ENCODE assay signal across 9 cellular contexts in the genomic region with DNA sequence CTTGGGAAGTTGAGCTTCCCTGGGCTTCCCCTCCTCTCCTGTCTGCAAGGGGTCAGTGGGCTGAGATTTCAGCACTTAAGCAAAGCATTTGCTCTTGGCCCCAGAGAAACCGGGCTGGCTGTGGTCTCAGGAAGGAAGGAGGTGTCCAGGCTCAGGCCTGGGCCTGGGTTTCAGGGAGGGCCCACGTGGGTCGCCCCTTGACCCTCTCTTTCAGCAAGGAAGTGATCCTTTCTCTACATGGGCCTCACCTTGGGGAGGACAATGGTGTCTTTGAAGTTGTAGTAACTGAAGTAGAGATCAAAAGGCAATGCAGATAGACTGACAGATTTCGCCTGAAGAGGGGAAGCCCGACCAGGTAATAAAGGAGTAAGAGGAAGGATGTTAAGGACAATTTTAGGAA. TPM values are rescaled to one million over a fixed set of nuclear protein-coding genes. Genes with fewer than 3 reads are reported as not detected.
DNase-seq lines count a peak whose midpoint lies in the region; ATAC-seq and TF ChIP-seq lines count a peak whose summit lies in the region.
"Had no signal": no experiment of that assay in that cellular context is flagged by ENCODE, and none has a peak within 500 bp of the region (broad histone marks: within the 10 kb centered on the region; RNA-seq: fewer than 3 reads in every experiment).

No MANE protein-coding gene starts in this region.

- TF ChIP-seq POLR2A in gastroesophageal sphincter (IDR thresholded peaks at IDR 0.05) = no peak

- no peak for TF ChIP-seq EP300 in gastroesophageal sphincter (IDR thresholded peaks at IDR 0.05)

- H3K36me3 ChIP-seq in right atrium auricular region (no peaks in the 10 kb centered on the region), gastroesophageal sphincter (no peaks in the 10 kb centered on the region), upper lobe of right lung (no peaks in the 10 kb centered on the region), brain microvascular endothelial cell (replicated peaks) (no peaks in the 10 kb centered on the region)

- peak overlapping the region; percentile 47 to 70 for H3K27ac ChIP-seq in right atrium auricular region
- H3K27ac ChIP-seq in gastroesophageal sphincter = peak overlapping the region in 3 of 4 donors; percentile 53 to 71 (median 63)
- H3K27ac ChIP-seq in upper lobe of right lung = peak overlapping the region; percentile 77
- H3K27ac ChIP-seq in brain microvascular endothelial cell = no peak overlapping the region

- no peak for DNase-seq in right atrium auricular region (ENCODE audit: low spot score)
- DNase-seq in Right ventricle myocardium inferior (ENCODE audit: missing footprints) = no peak
- DNase-seq in upper lobe of right lung = no peak
- DNase-seq in brain microvascular endothelial cell = no peak
- no peak for DNase-seq in NCI-H1105 treated with DMSO at 0.1 percent for 48 hours (lab: John Stamatoyannopoulos, UW)
- no peak for DNase-seq in NCI-H526 treated with DMSO at 0.1 percent for 48 hours (lab: John Stamatoyannopoulos, UW)

- in situ Hi-C loops in brain microvascular endothelial cell (cut with HindIII; ENCODE audit: low pct_ligation_motif_present, low sequenced_read_pairs) = no loop called here

- no peak for TF ChIP-seq CTCF in right atrium auricular region (IDR thresholded peaks at IDR 0.05)
- TF ChIP-seq CTCF in gastroesophageal sphincter (IDR thresholded peaks at IDR 0.05) = no peak
- TF ChIP-seq CTCF in upper lobe of right lung (IDR thresholded peaks at IDR 0.05) = no peak
- no peak for TF ChIP-seq CTCF in brain microvascular endothelial cell (IDR thresholded peaks at IDR 0.05; ENCODE audit: low read depth, low read length, missing control alignments)

- peaks cover 0 to 38% of the 10 kb centered on the region in 2 donors for H3K4me1 ChIP-seq in right atrium auricular region
- peaks cover 0 to 53% (median 13%) of the 10 kb centered on the region in 3 donors for H3K4me1 ChIP-seq in gastroesophageal sphincter
- peaks cover 36% of the 10 kb centered on the region for H3K4me1 ChIP-seq in upper lobe of right lung

- no peaks in the 10 kb centered on the region for H3K27me3 ChIP-seq in right atrium auricular region
- H3K27me3 ChIP-seq in gastroesophageal sphincter = no peaks in the 10 kb centered on the region
- no peaks in the 10 kb centered on the region for H3K27me3 ChIP-seq in upper lobe of right lung
- peaks cover 7% of the 10 kb centered on the region for H3K27me3 ChIP-seq in brain microvascular endothelial cell (replicated peaks)

- no peak for ATAC-seq in Right ventricle myocardium inferior
- peak; percentile 22 for ATAC-seq in HG03354 (IDR thresholded peaks at IDR 0.05; ENCODE audit: poor library complexity, severe bottlenecking, unreplicated experiment)
- no peak for ATAC-seq in gastroesophageal sphincter
- ATAC-seq in upper lobe of right lung = no peak

- intact Hi-C loops in Right ventricle myocardium inferior (cut with DNase I) = loop anchor here (5.0 kb wide), 1 partner anchor 46 kb away; a partner anchor contains a TSS
- intact Hi-C loops in upper lobe of right lung (cut with DNase I) = no loop called here

- H3K4me3 ChIP-seq in right atrium auricular region (no peak overlapping the region), gastroesophageal sphincter (no peak overlapping the region), upper lobe of right lung (no peak overlapping the region), brain microvascular endothelial cell (ENCODE audit: low read depth, low read length) (no peak overlapping the region)
- H3K4me3 ChIP-seq: coronary artery had no signal

- H3K9me3 ChIP-seq in right atrium auricular region (no peaks in the 10 kb centered on the region), gastroesophageal sphincter (no peaks in the 10 kb centered on the region), upper lobe of right lung (no peaks in the 10 kb centered on the region)

- 50 to 60% methylated on average over 1 to 2 of the region's 5 CpGs for WGBS in gastroesophageal sphincter (ENCODE audit: low coverage in 1 of 2), 2 donors

RNA-seq across cellular contexts. Expression of a gene that starts 2.7 kb away (rescaled TPM):
- total RNA-seq in right atrium auricular region (1 to 10 TPM in 1 of 2 donors, under 1 TPM in 1; 0.44 to 1.6 TPM), Right ventricle myocardium inferior (0.81 TPM), gastroesophageal sphincter (1 to 10 TPM in 3 of 4 donors, under 1 TPM in 1; 0.82 to 5.9 (median 3.5) TPM), upper lobe of right lung (4.2 TPM)

RNA-seq across cellular contexts. Expression of a gene that starts 15.0 kb away (rescaled TPM):
- total RNA-seq in right atrium auricular region = 1 to 10 TPM in 1 of 2 donors, under 1 TPM in 1; 0.89 to 1.9 TPM
- total RNA-seq in Right ventricle myocardium inferior = 0.95 TPM
- 1 to 10 TPM in 3 of 4 donors, under 1 TPM in 1; 0.84 to 1.8 (median 1.0) TPM for total RNA-seq in gastroesophageal sphincter
- 9.2 TPM for total RNA-seq in upper lobe of right lung

RNA-seq across cellular contexts. Expression of a gene that starts 45.8 kb away (rescaled TPM):
- total RNA-seq in right atrium auricular region (10 to 100 TPM; 20.0 to 21.2 TPM), Right ventricle myocardium inferior (27.5 TPM), gastroesophageal sphincter (10 to 100 TPM; 39.2 to 82.5 (median 53.2) TPM), upper lobe of right lung (48.3 TPM)
